ENCODE assay signal across 12 cellular contexts in genomic region chr2:172970660-172971059, GRCh38.
DNase-seq lines count a peak whose midpoint lies in the region; ATAC-seq and TF ChIP-seq lines count a peak whose summit lies in the region.
"Had no signal": no experiment of that assay in that cellular context is flagged by ENCODE, and none has a peak within 500 bp of the region (broad histone marks: within the 10 kb centered on the region; RNA-seq: fewer than 3 reads in every experiment).

No MANE protein-coding gene starts in this region.

- H3K9me3 ChIP-seq in left ventricle myocardium inferior (replicated peaks) (no peaks in the 10 kb centered on the region), thymus (ENCODE audit: control insufficient read depth) (no peaks in the 10 kb centered on the region), smooth muscle cell (replicated peaks; ENCODE audit: low read depth) (no peaks in the 10 kb centered on the region)
- H3K9me3 ChIP-seq: sigmoid colon had no signal

- H3K4me1 Mint-ChIP-seq in activated T-cell treated with anti-CD3 and anti-CD28 coated beads, Interleukin-2, amount 50 U/mL, for 24 hours (ENCODE audit: low read depth): peaks cover 25% of the 10 kb centered on the region

- intact Hi-C loops in left ventricle myocardium inferior (cut with micrococcal nuclease) (no loop called here), cardiac septum (cut with DNase I) (loop anchor here (5.0 kb wide), 1 partner anchor 107 kb away; the partner anchor contains the start of gene MAP3K20)

- no peak overlapping the region for H2AFZ ChIP-seq in smooth muscle cell (ENCODE audit: low read depth)

- H4K20me1 ChIP-seq in smooth muscle cell (ENCODE audit: low read depth): no peaks in the 10 kb centered on the region

- no peaks in the 10 kb centered on the region for H3K36me3 Mint-ChIP-seq in activated T-cell treated with anti-CD3 and anti-CD28 coated beads, Interleukin-2, amount 50 U/mL, for 24 hours (ENCODE audit: low read depth)

- peaks cover 10% of the 10 kb centered on the region for H3K27me3 Mint-ChIP-seq in activated T-cell treated with anti-CD3 and anti-CD28 coated beads, Interleukin-2, amount 50 U/mL, for 24 hours

- H3K4me1 ChIP-seq in left ventricle myocardium inferior (peaks cover 50% of the 10 kb centered on the region), thymus (ENCODE audit: control insufficient read depth, insufficient read depth, low read length) (peaks cover 50% of the 10 kb centered on the region), smooth muscle cell (ENCODE audit: low read depth) (no peaks in the 10 kb centered on the region)
- H3K4me1 ChIP-seq: sigmoid colon had no signal

- H3F3A ChIP-seq in smooth muscle cell (ENCODE audit: low read depth): no peaks in the 10 kb centered on the region

- no peaks in the 10 kb centered on the region for H3K79me2 ChIP-seq in smooth muscle cell (ENCODE audit: low read depth)

- 4% methylated on average over 4 of the region's 4 CpGs for WGBS in thymus
- 86% methylated on average over 4 of the region's 4 CpGs for WGBS in smooth muscle cell (ENCODE audit: low lambda C conversion rate)

- DNase-seq in left ventricle myocardium inferior: no peak
- no peak for DNase-seq in cardiac septum (ENCODE audit: low spot score)
- no peak for DNase-seq in activated T-cell treated with anti-CD3 and anti-CD28 coated beads, Interleukin-2, amount 50 U/mL, for 24 hours
- DNase-seq in lung microvascular endothelial cell (ENCODE audit: low read depth in 2 of 2): peak; percentile 4 to 81
- no peak for DNase-seq in pons (ENCODE audit: low spot score)
- no peak for DNase-seq in smooth muscle cell (lab: John Stamatoyannopoulos, UW; ENCODE audit: unreplicated experiment)
- DNase-seq: DMS53, IMR-90, NCI-H187, sigmoid colon had no signal

- no peak overlapping the region for H3K9ac ChIP-seq in smooth muscle cell (ENCODE audit: low read depth)

- no peak for ATAC-seq in HG03097 (IDR thresholded peaks at IDR 0.05; ENCODE audit: low FRiP score, unreplicated experiment)

- H3K4me2 ChIP-seq in smooth muscle cell: no peak overlapping the region

- TF ChIP-seq CTCF in left ventricle myocardium inferior (IDR thresholded peaks at IDR 0.05; ENCODE audit: borderline replicate concordance) (no peak), smooth muscle cell (IDR thresholded peaks at IDR 0.05; ENCODE audit: borderline replicate concordance, insufficient read depth, poor library complexity, severe bottlenecking) (no peak)

- H3K9me3 Mint-ChIP-seq in activated T-cell treated with anti-CD3 and anti-CD28 coated beads, Interleukin-2, amount 50 U/mL, for 24 hours: no peaks in the 10 kb centered on the region

- H3K27me3 ChIP-seq in left ventricle myocardium inferior (ENCODE audit: low read depth): no peaks in the 10 kb centered on the region
- no peaks in the 10 kb centered on the region for H3K27me3 ChIP-seq in thymus (ENCODE audit: control insufficient read depth, insufficient read depth)
- H3K27me3 ChIP-seq in smooth muscle cell (ENCODE audit: low read depth): peaks cover 4% of the 10 kb centered on the region
- H3K27me3 ChIP-seq: sigmoid colon had no signal

- H3K36me3 ChIP-seq in left ventricle myocardium inferior (no peaks in the 10 kb centered on the region), thymus (ENCODE audit: control insufficient read depth, insufficient read depth) (no peaks in the 10 kb centered on the region), smooth muscle cell (ENCODE audit: low read depth) (no peaks in the 10 kb centered on the region)
- H3K36me3 ChIP-seq: sigmoid colon had no signal

- peak overlapping the region; percentile 13 for H3K4me3 Mint-ChIP-seq in activated T-cell treated with anti-CD3 and anti-CD28 coated beads, Interleukin-2, amount 50 U/mL, for 24 hours

- peak overlapping the region; percentile 67 for H3K27ac Mint-ChIP-seq in activated T-cell treated with anti-CD3 and anti-CD28 coated beads, Interleukin-2, amount 50 U/mL, for 24 hours

- H3K27ac ChIP-seq in left ventricle myocardium inferior (replicated peaks) (peak overlapping the region; percentile 72), thymus (ENCODE audit: low read depth) (peak overlapping the region; percentile 87), smooth muscle cell (ENCODE audit: low read depth) (no peak overlapping the region)
- H3K27ac ChIP-seq: sigmoid colon had no signal

- no peak overlapping the region for H3K4me3 ChIP-seq in left ventricle myocardium inferior
- no peak overlapping the region for H3K4me3 ChIP-seq in thymus (ENCODE audit: low read length)
- H3K4me3 ChIP-seq in smooth muscle cell: no peak overlapping the region
- H3K4me3 ChIP-seq: sigmoid colon had no signal

Comparison
In these comparisons a context has a peak if more than half of its experiments do, and no peak if none do; other contexts are left out.
1. DNase-seq: peak in lung microvascular endothelial cell (2 of 2); none in left ventricle myocardium inferior (single experiment), cardiac septum (single experiment), activated T-cell treated with anti-CD3 and anti-CD28 coated beads, Interleukin-2, amount 50 U/mL, for 24 hours (single experiment), pons (single experiment) and smooth muscle cell (single experiment).